ENCODE assay signal across 9 cellular contexts in genomic region chr7:151013728-151014497, GRCh38. TPM values are rescaled to one million over a fixed set of nuclear protein-coding genes. Genes with fewer than 3 reads are reported as not detected.
DNase-seq lines count a peak whose midpoint lies in the region; ATAC-seq and TF ChIP-seq lines count a peak whose summit lies in the region.
"Had no signal": no experiment of that assay in that cellular context is flagged by ENCODE, and none has a peak within 500 bp of the region (broad histone marks: within the 10 kb centered on the region; RNA-seq: fewer than 3 reads in every experiment).

No MANE protein-coding gene starts in this region.

- H3K4me3 Mint-ChIP-seq in mesothelial cell of epicardium: peak overlapping the region; percentile 43

- H3K4me1 Mint-ChIP-seq in mesothelial cell of epicardium: peaks cover 32% of the 10 kb centered on the region

- H3K4me1 ChIP-seq in ectodermal cell (ENCODE audit: control insufficient read depth, insufficient read depth, low read length): peaks cover 28% of the 10 kb centered on the region

- H3K27me3 ChIP-seq in ectodermal cell (ENCODE audit: control insufficient read depth, insufficient read depth, low read length, poor library complexity, severe bottlenecking): peaks cover 18% of the 10 kb centered on the region

- H3K36me3 ChIP-seq in ectodermal cell (ENCODE audit: control insufficient read depth, insufficient read depth, low read length): no peaks in the 10 kb centered on the region

- no peak overlapping the region for H3K27ac Mint-ChIP-seq in mesothelial cell of epicardium

- H3K36me3 Mint-ChIP-seq in mesothelial cell of epicardium: peaks cover 6% of the 10 kb centered on the region

- no peaks in the 10 kb centered on the region for H3K9me3 Mint-ChIP-seq in mesothelial cell of epicardium

- TF ChIP-seq CTCF in GM10248 (IDR thresholded peaks at IDR 0.05; ENCODE audit: control extremely low read depth, extremely low read depth, low read depth, missing control alignments) (no peak), mesothelial cell of epicardium (IDR thresholded peaks at IDR 0.05; ENCODE audit: unreplicated experiment) (no peak)

- CTCF ChIA-PET in GM10248 (lab: Yijun Ruan, JAX): interaction anchor here (0.7 to 1.5 kb wide), 5 partner anchors 9 to 116 kb away, joined by 3 read pairs; no protein-coding TSS in a partner anchor

- H3K27me3 Mint-ChIP-seq in mesothelial cell of epicardium (ENCODE audit: low read depth): peaks cover 45% of the 10 kb centered on the region

- H3K27ac ChIP-seq in ectodermal cell (ENCODE audit: insufficient read depth, low read depth, low read length, poor library complexity, severe bottlenecking): no peak overlapping the region

- H3K4me3 ChIP-seq in ectodermal cell (ENCODE audit: insufficient read depth, low read depth, low read length): peak overlapping the region; percentile 22

- DNase-seq in GM10248 (ENCODE audit: extremely low spot score): peak; percentile 78
- peak; percentile 96 for DNase-seq in HuH-7 (ENCODE audit: low spot score)
- DNase-seq in activated CD4-positive, alpha-beta T cell treated with anti-CD3 and anti-CD28 coated beads, Interleukin-2, amount 50 U/mL, for 48 hours: peak; percentile 84 to 88
- DNase-seq in mesothelial cell of epicardium (ENCODE audit: low spot score in 2 of 2, unreplicated experiment in 2 of 2): peak in 1 of 2 experiments; percentile 66
- peak; percentile 66 to 78 for DNase-seq in stimulated activated CD8-positive, alpha-beta memory T cell treated with anti-CD3 and anti-CD28 coated beads, Interleukin-4, amount 100 ng/mL, for 1 hour (ENCODE audit: low read depth in 2 of 2, low spot score in 1 of 2)
- DNase-seq in DMS79 (lab: John Stamatoyannopoulos, UW): no peak

- H3K9me3 ChIP-seq in ectodermal cell (ENCODE audit: control insufficient read depth, low read length): no peaks in the 10 kb centered on the region

- POLR2A ChIA-PET in GM10248 (lab: Yijun Ruan, JAX): interaction anchor here (0.5 kb wide), 1 partner anchor 127 kb away, joined by 3 read pairs; no protein-coding TSS in a partner anchor

- ATAC-seq in GM19324 (IDR thresholded peaks at IDR 0.05; ENCODE audit: low FRiP score, unreplicated experiment): no peak

- 69 to 75% methylated on average over 56 of the region's 56 CpGs for WGBS in ectodermal cell, 2 experiments

RNA-seq across cellular contexts. Expression of gene ATG9B, which starts 10.4 kb away (rescaled TPM):
- polyA plus RNA-seq in ectodermal cell (2013, experiment 1 of 4): 4.7 TPM
- polyA plus RNA-seq in ectodermal cell (2013, experiment 2 of 4): 2.9 TPM
- 3.0 TPM for polyA plus RNA-seq in ectodermal cell (2013, experiment 3 of 4)
- polyA plus RNA-seq in ectodermal cell (2013, experiment 4 of 4): 2.6 TPM
- 10.6 to 14.0 TPM (median 11.8 TPM) in 3 replicates for total RNA-seq in mesothelial cell of epicardium

RNA-seq across cellular contexts. Expression of gene ABCB8, which starts 14.3 kb away (rescaled TPM):
- 32.4 TPM for polyA plus RNA-seq in ectodermal cell (2013, experiment 1 of 4)
- 27.1 TPM for polyA plus RNA-seq in ectodermal cell (2013, experiment 2 of 4)
- 21.8 TPM for polyA plus RNA-seq in ectodermal cell (2013, experiment 3 of 4)
- polyA plus RNA-seq in ectodermal cell (2013, experiment 4 of 4): 24.4 TPM
- total RNA-seq in mesothelial cell of epicardium: 39.8 to 48.0 TPM (median 40.7 TPM) in 3 replicates

RNA-seq across cellular contexts. Expression of gene NOS3, which starts 23.1 kb away (rescaled TPM):
- 9.4 TPM for polyA plus RNA-seq in ectodermal cell (2013, experiment 1 of 4)
- 9.1 TPM for polyA plus RNA-seq in ectodermal cell (2013, experiment 2 of 4)
- polyA plus RNA-seq in ectodermal cell (2013, experiment 3 of 4): 12.1 TPM
- polyA plus RNA-seq in ectodermal cell (2013, experiment 4 of 4): 11.8 TPM
- total RNA-seq in mesothelial cell of epicardium: 6.0 to 7.8 TPM (median 6.6 TPM) in 3 replicates
- total RNA-seq: SK-MEL-5 had no signal

RNA-seq across cellular contexts. Expression of gene ASIC3, which starts 34.4 kb away (rescaled TPM):
- 3.7 TPM for polyA plus RNA-seq in ectodermal cell (2013, experiment 1 of 4)
- polyA plus RNA-seq in ectodermal cell (2013, experiment 2 of 4): 4.1 TPM
- polyA plus RNA-seq in ectodermal cell (2013, experiment 3 of 4): 3.6 TPM
- 4.9 TPM for polyA plus RNA-seq in ectodermal cell (2013, experiment 4 of 4)
- total RNA-seq in mesothelial cell of epicardium: 6.1 to 7.9 TPM (median 7.2 TPM) in 3 replicates

RNA-seq across cellular contexts. Expression of gene KCNH2, which starts 35.8 kb away (rescaled TPM):
- 10.7 TPM for polyA plus RNA-seq in ectodermal cell (2013, experiment 1 of 4)
- polyA plus RNA-seq in ectodermal cell (2013, experiment 2 of 4): 11.5 TPM
- polyA plus RNA-seq in ectodermal cell (2013, experiment 3 of 4): 12.1 TPM
- 13.3 TPM for polyA plus RNA-seq in ectodermal cell (2013, experiment 4 of 4)
- total RNA-seq in mesothelial cell of epicardium: 11.2 to 12.3 TPM (median 11.7 TPM) in 3 replicates
